ENCODE assay signal across 8 cellular contexts in the genomic region with DNA sequence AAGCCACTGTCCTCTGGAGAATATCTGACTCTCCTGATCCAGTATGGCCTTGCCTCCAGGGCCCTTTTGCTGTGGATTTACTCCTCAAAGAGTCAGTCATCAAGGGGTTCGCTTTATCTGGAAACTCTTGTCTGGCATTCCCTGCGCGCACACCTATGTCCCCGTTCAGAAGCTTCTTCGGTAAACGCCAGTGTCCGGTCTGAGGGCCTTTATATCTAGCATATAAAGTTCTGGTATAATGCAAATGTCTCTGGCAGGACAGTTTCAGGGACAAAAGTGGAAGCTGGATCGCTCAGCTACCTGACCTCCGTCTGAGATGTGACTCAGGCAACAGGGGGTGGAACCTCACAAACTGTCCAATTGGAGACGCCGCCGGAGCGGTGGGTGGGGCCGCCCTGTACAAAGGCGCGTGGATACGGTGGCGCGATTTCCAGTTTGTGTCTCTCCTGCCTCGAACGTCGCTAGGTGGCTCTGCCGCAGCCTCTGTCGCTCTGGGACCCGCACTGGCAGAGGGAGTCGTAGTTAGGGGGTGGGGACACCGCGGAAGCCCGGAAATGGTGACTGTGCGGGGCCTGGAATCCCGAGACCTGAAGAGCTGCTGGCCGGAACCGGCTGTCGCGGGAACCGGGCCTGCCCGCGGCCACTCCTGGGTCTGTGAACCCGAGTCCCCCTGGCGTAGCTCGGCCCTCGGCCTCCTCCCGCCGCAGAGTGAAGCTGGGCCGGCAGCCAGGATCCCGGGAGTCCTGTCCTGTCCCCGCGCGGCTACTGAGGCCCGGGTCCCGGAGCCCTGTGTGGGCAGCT.
DNase-seq lines count a peak whose midpoint lies in the region; ATAC-seq and TF ChIP-seq lines count a peak whose summit lies in the region.

No MANE protein-coding gene starts in this region.

- TF ChIP-seq CTCF in GM12872 (IDR thresholded peaks at IDR 0.05; ENCODE audit: insufficient read depth, low read depth, low read length): peak; percentile 53

- ATAC-seq in HG03039 (IDR thresholded peaks at IDR 0.05; ENCODE audit: unreplicated experiment) (peak; percentile 88), GM21360 (IDR thresholded peaks at IDR 0.05; ENCODE audit: unreplicated experiment) (no peak)

- peak; percentile 82 for DNase-seq in NCI-H226
- peak; percentile 92 for DNase-seq in activated CD4-positive, alpha-beta T cell treated with anti-CD3 and anti-CD28 coated beads, Interleukin-2, amount 50 U/mL, for 1 hour
- peak; percentile 72 for DNase-seq in dedifferentiated amniotic fluid mesenchymal stem cell (ENCODE audit: extremely low spot score)
- peak; percentile 99 for DNase-seq in left kidney (ENCODE audit: low read depth, low spot score)
- DNase-seq in stimulated activated CD4-positive, alpha-beta T cell treated with anti-CD3 and anti-CD28 coated beads, Interleukin-1b, Interleukin-23, amount 100 ng/mL, for 4 hours (ENCODE audit: low read depth in 2 of 2): peak; percentile 88 to 92
